26 cellular contexts compared by ENCODE assay signal in the genomic region with DNA sequence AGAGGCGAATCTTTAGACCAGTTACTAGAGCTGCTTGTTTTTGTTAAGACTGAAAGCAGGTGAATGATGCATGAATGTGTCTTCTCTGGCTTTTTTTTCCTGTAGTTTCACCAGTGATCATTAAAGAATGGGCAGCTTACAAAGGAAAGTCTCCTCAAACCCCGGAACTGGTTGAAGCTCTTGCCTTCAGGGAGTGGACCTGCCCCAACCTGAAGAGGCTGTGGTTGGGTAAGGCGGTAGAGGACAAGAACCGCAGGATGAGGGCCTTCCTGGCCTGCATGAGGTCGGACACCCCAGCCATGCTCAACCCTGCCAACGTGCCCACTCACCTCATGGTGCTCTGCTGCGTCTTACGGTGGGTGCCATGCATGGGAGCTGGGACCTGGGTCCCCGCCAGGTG.
"Had no signal": no experiment of that assay in that cellular context is flagged by ENCODE, and none has a peak within 500 bp of the region (broad histone marks: within the 10 kb centered on the region; RNA-seq: fewer than 3 reads in every experiment).

No MANE protein-coding gene starts in this region.

- H3K36me3 ChIP-seq: breast epithelium had no signal

- H3K27ac Mint-ChIP-seq: activated CD4-positive, alpha-beta T cell treated with anti-CD3 and anti-CD28 coated beads, Interleukin-2, amount 10 ng/mL, durations not matched to agents 24 days and 14 days; activated naive CD4-positive, alpha-beta T cell treated with anti-CD3 and anti-CD28 coated beads for 36 hours; activated naive CD4-positive, alpha-beta T cell treated with anti-CD3 and anti-CD28 coated beads, Interleukin-2, amount 50 U/mL, for 72 hours; activated T-helper 17 cell treated with anti-CD3 and anti-CD28 coated beads, Interleukin-2, amount 50 U/mL, for 72 hours had no signal

- DNase-seq: activated CD4-positive, alpha-beta T cell treated with anti-CD3 and anti-CD28 coated beads, Interleukin-2, amount 10 ng/mL, durations not matched to agents 24 days and 14 days; activated CD4-positive, alpha-beta T cell treated with anti-CD3 and anti-CD28 coated beads, Interleukin-2, amount 50 U/mL, for 4 hours; activated CD8-positive, alpha-beta memory T cell treated with anti-CD3 and anti-CD28 coated beads, Interleukin-2, amount 50 U/mL, for 4 hours; activated gamma-delta T cell treated with Interleukin-2 at 50 U/mL for 16 hours; activated naive CD4-positive, alpha-beta T cell treated with anti-CD3 and anti-CD28 coated beads for 36 hours; activated T-cell treated with anti-CD3 and anti-CD28 coated beads for 4 hours; activated T-cell treated with anti-CD3 and anti-CD28 coated beads, Interleukin-2, amount 50 U/mL, for 48 hours; adrenal gland; body of pancreas; MG63; NCI-H1048; NCI-H1105 treated with DMSO at 0.1 percent for 48 hours; NCI-H1436; NCI-H1694; NCI-H1930; NCI-H345; NCI-H524 treated with DMSO at 0.1 percent for 48 hours; SHP77; SJCRH30; T1000 had no signal

- H3K4me1 Mint-ChIP-seq: activated T-helper 17 cell treated with anti-CD3 and anti-CD28 coated beads, Interleukin-2, amount 50 U/mL, for 72 hours had no signal

- ATAC-seq: activated naive CD4-positive, alpha-beta T cell treated with anti-CD3 and anti-CD28 coated beads, Interleukin-2, amount 50 U/mL, for 72 hours; activated T-helper 17 cell treated with anti-CD3 and anti-CD28 coated beads, Interleukin-2, amount 50 U/mL, for 72 hours; body of pancreas; K562; Panc1 had no signal

- H3K9me3 ChIP-seq: adrenal gland, body of pancreas, breast epithelium, MG63, SJCRH30 had no signal

- H3K27me3 ChIP-seq: adrenal gland, body of pancreas, breast epithelium, MG63, SJCRH30 had no signal

- H3K27me3 Mint-ChIP-seq: activated CD4-positive, alpha-beta T cell treated with anti-CD3 and anti-CD28 coated beads, Interleukin-2, amount 10 ng/mL, durations not matched to agents 24 days and 14 days; activated T-helper 17 cell treated with anti-CD3 and anti-CD28 coated beads, Interleukin-2, amount 50 U/mL, for 72 hours had no signal

- H3K4me1 ChIP-seq: breast epithelium, SJCRH30 had no signal

- H3K4me3 Mint-ChIP-seq: activated CD4-positive, alpha-beta T cell treated with anti-CD3 and anti-CD28 coated beads, Interleukin-2, amount 10 ng/mL, durations not matched to agents 24 days and 14 days; activated naive CD4-positive, alpha-beta T cell treated with anti-CD3 and anti-CD28 coated beads for 36 hours; activated T-helper 17 cell treated with anti-CD3 and anti-CD28 coated beads, Interleukin-2, amount 50 U/mL, for 72 hours had no signal

- H3K4me3 ChIP-seq: adrenal gland, body of pancreas, breast epithelium, K562, MG63, SJCRH30, SK-N-MC had no signal

- H3K9me3 Mint-ChIP-seq: activated CD4-positive, alpha-beta T cell treated with anti-CD3 and anti-CD28 coated beads, Interleukin-2, amount 10 ng/mL, durations not matched to agents 24 days and 14 days; activated naive CD4-positive, alpha-beta T cell treated with anti-CD3 and anti-CD28 coated beads for 36 hours; activated naive CD4-positive, alpha-beta T cell treated with anti-CD3 and anti-CD28 coated beads, Interleukin-2, amount 50 U/mL, for 72 hours; activated T-helper 17 cell treated with anti-CD3 and anti-CD28 coated beads, Interleukin-2, amount 50 U/mL, for 72 hours had no signal

- H3K27ac ChIP-seq: adrenal gland, body of pancreas, breast epithelium, SJCRH30, SK-N-MC had no signal
